In genomic region chr19:49070416-49070815, GRCh38 we compare ENCODE assay signal across 28 cellular contexts. TPM values are rescaled to one million over a fixed set of nuclear protein-coding genes. Genes with fewer than 3 reads are reported as not detected.
"Had no signal": no experiment of that assay in that cellular context is flagged by ENCODE, and none has a peak within 500 bp of the region (broad histone marks: within the 10 kb centered on the region; RNA-seq: fewer than 3 reads in every experiment).

No MANE protein-coding gene starts in this region.

- DNase-seq: effector CD4-positive, alpha-beta T cell; endodermal cell; foreskin melanocyte; heart left ventricle; hippocampal formation; mammary epithelial cell; mucosa of descending colon; naive thymus-derived CD8-positive, alpha-beta T cell; stimulated activated CD4-positive, alpha-beta T cell treated with anti-CD3 and anti-CD28 coated beads, Interleukin-4, amount 100 ng/mL, for 1 hour; stimulated activated CD8-positive, alpha-beta memory T cell treated with anti-CD3 and anti-CD28 coated beads, Interleukin-4, amount 100 ng/mL, for 48 hours; stimulated activated naive CD8-positive, alpha-beta T cell treated with anti-CD3 and anti-CD28 coated beads, Interleukin-15, Interleukin-2, amounts not matched to agents 100 U/mL and 50 U/mL, for 24 hours; thyroid gland; uterus had no signal

- ATAC-seq: heart left ventricle; left lobe of liver; mucosa of descending colon; naive thymus-derived CD8-positive, alpha-beta T cell; stimulated activated effector memory CD8-positive, alpha-beta T cell treated with anti-CD3 and anti-CD28 coated beads, Interleukin-12 subunit alpha, Interleukin-12 subunit beta, amount 100 ng/mL, for 72 hours; stimulated activated naive CD8-positive, alpha-beta T cell treated with anti-CD3 and anti-CD28 coated beads, Interleukin-15, Interleukin-2, amounts not matched to agents 100 U/mL and 50 U/mL, for 24 hours had no signal

- H3K36me3 ChIP-seq: heart left ventricle, neutrophil, right atrium auricular region, suprapubic skin, thyroid gland, uterus had no signal

- H3K27ac ChIP-seq: coronary artery, heart left ventricle, neutrophil, right atrium auricular region, suprapubic skin, thyroid gland, uterus had no signal

- H3K9me3 Mint-ChIP-seq: stimulated activated effector memory CD8-positive, alpha-beta T cell treated with anti-CD3 and anti-CD28 coated beads, Interleukin-12 subunit alpha, Interleukin-12 subunit beta, amount 100 ng/mL, for 72 hours had no signal

- H3K36me3 Mint-ChIP-seq: stimulated activated effector memory CD8-positive, alpha-beta T cell treated with anti-CD3 and anti-CD28 coated beads, Interleukin-12 subunit alpha, Interleukin-12 subunit beta, amount 100 ng/mL, for 72 hours; type B pancreatic cell had no signal

- H3K4me3 Mint-ChIP-seq: endodermal cell; stimulated activated effector memory CD8-positive, alpha-beta T cell treated with anti-CD3 and anti-CD28 coated beads, Interleukin-12 subunit alpha, Interleukin-12 subunit beta, amount 100 ng/mL, for 72 hours; type B pancreatic cell had no signal

- H3K4me2 ChIP-seq: smooth muscle cell had no signal

- H3K27ac Mint-ChIP-seq: endodermal cell; naive thymus-derived CD8-positive, alpha-beta T cell; stimulated activated effector memory CD8-positive, alpha-beta T cell treated with anti-CD3 and anti-CD28 coated beads, Interleukin-12 subunit alpha, Interleukin-12 subunit beta, amount 100 ng/mL, for 72 hours; type B pancreatic cell had no signal

- H3K4me3 ChIP-seq: coronary artery, heart left ventricle, mucosa of descending colon, right atrium auricular region, smooth muscle cell, suprapubic skin, thyroid gland, uterus had no signal

- FAIRE-seq: islet of Langerhans had no signal

- H3K9me3 ChIP-seq: heart left ventricle, mucosa of descending colon, neutrophil, right atrium auricular region, suprapubic skin, thyroid gland, uterus had no signal

RNA-seq across cellular contexts. Expression of gene KCNA7, which starts 2.1 kb away (rescaled TPM):
- total RNA-seq: dermis microvascular lymphatic vessel endothelial cell; left lobe of liver; mesenteric fat pad; mucosa of descending colon; naive thymus-derived CD8-positive, alpha-beta T cell; osteocyte; smooth muscle cell; suprapubic skin; thyroid gland; uterus had no signal
- polyA plus RNA-seq: mammary epithelial cell; naive thymus-derived CD8-positive, alpha-beta T cell had no signal

RNA-seq across cellular contexts. Expression of gene NTF4, which starts 5.8 kb away (rescaled TPM):
- total RNA-seq: dermis microvascular lymphatic vessel endothelial cell; glomerular endothelial cell; heart left ventricle; left lobe of liver; mesenteric fat pad; mucosa of descending colon; naive thymus-derived CD8-positive, alpha-beta T cell; osteocyte; right atrium auricular region had no signal
- polyA plus RNA-seq: naive thymus-derived CD8-positive, alpha-beta T cell had no signal

RNA-seq across cellular contexts. Expression of gene CGB7, which starts 12.9 kb away (rescaled TPM):
- total RNA-seq: glomerular endothelial cell; left lobe of liver; mesenteric fat pad; mucosa of descending colon; naive thymus-derived CD8-positive, alpha-beta T cell; osteocyte; right atrium auricular region; thyroid gland; uterus had no signal
- polyA plus RNA-seq: naive thymus-derived CD8-positive, alpha-beta T cell had no signal

RNA-seq across cellular contexts. Expression of gene CGB8, which starts 21.5 kb away (rescaled TPM):
- total RNA-seq: dermis microvascular lymphatic vessel endothelial cell; endodermal cell; glomerular endothelial cell; heart left ventricle; left lobe of liver; lower leg skin; mammary epithelial cell; mesenteric fat pad; mucosa of descending colon; naive thymus-derived CD8-positive, alpha-beta T cell; osteocyte; right atrium auricular region; smooth muscle cell; suprapubic skin; thyroid gland; uterus had no signal
- polyA plus RNA-seq: esophagus; heart left ventricle; mammary epithelial cell; naive thymus-derived CD8-positive, alpha-beta T cell had no signal
